ENCODE assay signal across 26 cellular contexts in genomic region chr6:103587722-103588121, GRCh38.
DNase-seq lines count a peak whose midpoint lies in the region; ATAC-seq, FAIRE-seq and TF ChIP-seq lines count a peak whose summit lies in the region.
"Had no signal": no experiment of that assay in that cellular context is flagged by ENCODE, and none has a peak within 500 bp of the region (broad histone marks: within the 10 kb centered on the region; RNA-seq: fewer than 3 reads in every experiment).

No MANE protein-coding gene starts in this region.

- TF ChIP-seq POLR2A in HepG2 (IDR thresholded peaks at IDR 0.05; ENCODE audit: insufficient read depth in 1 of 2, low read depth in 2 of 2, low read length in 2 of 2) = no peak
- TF ChIP-seq POLR2A in right lobe of liver (IDR thresholded peaks at IDR 0.05) = no peak
- no peak for TF ChIP-seq POLR2A in IMR-90 (IDR thresholded peaks at IDR 0.05; ENCODE audit: low read depth, low read length)

- POLR2A ChIA-PET in HepG2 (lab: Yijun Ruan, JAX) (no interaction called here), IMR-90 (lab: Charles Lee; ENCODE audit: unreplicated experiment) (no interaction called here)
- POLR2A ChIA-PET in activated CD4-positive, alpha-beta T cell treated with anti-CD3 and anti-CD28 coated beads, Interleukin-2, amount 10 ng/mL, durations not matched to agents 7 days and 5 days (lab: Charles Lee) = no interaction called here

- H3K27ac Mint-ChIP-seq in activated naive CD8-positive, alpha-beta T cell treated with anti-CD3 and anti-CD28 coated beads, Interleukin-2, amount 50 U/mL, for 24 hours = no peak overlapping the region
- H3K27ac Mint-ChIP-seq in activated CD4-positive, alpha-beta T cell treated with anti-CD3 and anti-CD28 coated beads, Interleukin-2, amount 10 ng/mL, durations not matched to agents 7 days and 5 days = no peak overlapping the region
- H3K27ac Mint-ChIP-seq: CD14-positive monocyte; CD4-positive, alpha-beta memory T cell; CD4-positive, CD25-positive, alpha-beta regulatory T cell; CD8-positive, alpha-beta memory T cell had no signal

- H3K9me3 ChIP-seq in HepG2 (ENCODE audit: low read length) (no peaks in the 10 kb centered on the region), right lobe of liver (no peaks in the 10 kb centered on the region), IMR-90 (ENCODE audit: control insufficient read depth, insufficient read depth, low read length) (peaks cover 3% of the 10 kb centered on the region; the same call in 1 of the 2 replicates)
- H3K9me3 ChIP-seq: BE2C, BLaER1 had no signal

- intact Hi-C loops in HepG2 (cut with micrococcal nuclease; ENCODE audit: unreplicated experiment) (no loop called here), right lobe of liver (cut with DNase I) (no loop called here), IMR-90 (cut with micrococcal nuclease) (no loop called here)

- no peak overlapping the region for H3K9ac ChIP-seq in HepG2 (ENCODE audit: insufficient read depth, low read depth, low read length)
- no peak overlapping the region for H3K9ac ChIP-seq in IMR-90 (ENCODE audit: low read depth, low read length)
- H3K9ac ChIP-seq: BLaER1 had no signal

- DNase-seq in HepG2 (ENCODE audit: low spot score) (no peak), right lobe of liver (no peak), IMR-90 (no peak), NCI-H2227 treated with DMSO at 0.1 percent for 48 hours (lab: John Stamatoyannopoulos, UW) (no peak)
- DNase-seq in activated naive CD8-positive, alpha-beta T cell treated with anti-CD3 and anti-CD28 coated beads, Interleukin-2, amount 50 U/mL, for 24 hours = no peak
- DNase-seq in activated CD4-positive, alpha-beta T cell treated with anti-CD3 and anti-CD28 coated beads, Interleukin-2, amount 10 ng/mL, durations not matched to agents 7 days and 5 days = no peak
- DNase-seq: ACHN; BE2C; C1 segment of cervical spinal cord; CD4-positive, alpha-beta memory T cell; CD4-positive, CD25-positive, alpha-beta regulatory T cell; CD8-positive, alpha-beta memory T cell; COR-L47; DMS 273 treated with DMSO at 0.1 percent for 48 hours; DMS153; DMS53; DMS79; DND-41; EL; GF-D8 had no signal

- H4K20me1 ChIP-seq in HepG2 (ENCODE audit: insufficient read depth, low read length) = no peaks in the 10 kb centered on the region
- no peaks in the 10 kb centered on the region for H4K20me1 ChIP-seq in IMR-90 (ENCODE audit: insufficient read depth, low read length)
- H4K20me1 ChIP-seq: BLaER1 had no signal

- H3K79me2 ChIP-seq in HepG2 (ENCODE audit: insufficient read depth, low read length) = no peaks in the 10 kb centered on the region

- H2AFZ ChIP-seq in HepG2 (ENCODE audit: low read length) (no peak overlapping the region), IMR-90 (replicated peaks; ENCODE audit: low read length, poor library complexity) (no peak overlapping the region)

- no peak overlapping the region for H2BK15ac ChIP-seq in IMR-90 (ENCODE audit: low read depth, low read length)

- H3K18ac ChIP-seq in IMR-90 (ENCODE audit: low read depth, low read length) = no peak overlapping the region

- no peak overlapping the region for H2BK20ac ChIP-seq in IMR-90 (ENCODE audit: low read depth, low read length)

- H3K4me2 ChIP-seq in HepG2 (ENCODE audit: low read depth, low read length) = no peak overlapping the region
- no peak overlapping the region for H3K4me2 ChIP-seq in IMR-90 (ENCODE audit: low read depth, low read length)
- H3K4me2 ChIP-seq: BLaER1 had no signal

- H3K9me3 Mint-ChIP-seq in activated naive CD8-positive, alpha-beta T cell treated with anti-CD3 and anti-CD28 coated beads, Interleukin-2, amount 50 U/mL, for 24 hours = peaks cover 15% of the 10 kb centered on the region
- peaks cover 6% of the 10 kb centered on the region for H3K9me3 Mint-ChIP-seq in activated CD4-positive, alpha-beta T cell treated with anti-CD3 and anti-CD28 coated beads, Interleukin-2, amount 10 ng/mL, durations not matched to agents 7 days and 5 days

- WGBS in HepG2 (ENCODE audit: low lambda C conversion rate) = 37% methylated on average over 3 of the region's 3 CpGs
- 55% methylated on average over 3 of the region's 3 CpGs for WGBS in right lobe of liver (ENCODE audit: insufficient coverage, low coverage, low lambda C conversion rate, missing lambda C conversion rate)
- WGBS in IMR-90 (ENCODE audit: extremely low coverage in 2 of 2, insufficient read length in 1 of 2), 2 experiments = no CpG with 5 or more reads among the region's 3 CpGs

- no peaks in the 10 kb centered on the region for H3K36me3 Mint-ChIP-seq in activated naive CD8-positive, alpha-beta T cell treated with anti-CD3 and anti-CD28 coated beads, Interleukin-2, amount 50 U/mL, for 24 hours (ENCODE audit: low read depth)
- no peaks in the 10 kb centered on the region for H3K36me3 Mint-ChIP-seq in activated CD4-positive, alpha-beta T cell treated with anti-CD3 and anti-CD28 coated beads, Interleukin-2, amount 10 ng/mL, durations not matched to agents 7 days and 5 days (ENCODE audit: low read depth)
- H3K36me3 Mint-ChIP-seq: CD14-positive monocyte; CD4-positive, alpha-beta memory T cell; CD4-positive, CD25-positive, alpha-beta regulatory T cell; CD8-positive, alpha-beta memory T cell had no signal

- BruUV-seq in HepG2 (replicated peaks; lab: Mats Ljungman, UMichigan) (no TSS peak), IMR-90 (replicated peaks; lab: Mats Ljungman, UMichigan) (no TSS peak)

- no peak overlapping the region for H2BK5ac ChIP-seq in IMR-90 (ENCODE audit: low read depth, low read length, poor library complexity, severe bottlenecking)

- in situ Hi-C loops in HepG2 (cut with HindIII; ENCODE audit: extremely low pct_ligation_motif_present, low pct_unique_long_range_greater_than_20kb) (no loop called here), IMR-90 (cut with MboI; ENCODE audit: low sequenced_read_pairs) (no loop called here)

- H3K4me1 ChIP-seq in HepG2 (ENCODE audit: insufficient read depth, low read length) (no peaks in the 10 kb centered on the region), right lobe of liver (no peaks in the 10 kb centered on the region), IMR-90 (ENCODE audit: control insufficient read depth, insufficient read depth, low read length) (no peaks in the 10 kb centered on the region)
- H3K4me1 ChIP-seq: BE2C, BLaER1 had no signal

- no peak overlapping the region for H4K5ac ChIP-seq in IMR-90 (ENCODE audit: low read depth, low read length)

- no peak overlapping the region for H3K56ac ChIP-seq in IMR-90 (ENCODE audit: extremely low read depth, insufficient read depth, low read length)

- no peaks in the 10 kb centered on the region for H3K79me1 ChIP-seq in IMR-90 (ENCODE audit: low read depth in 1 of 2, low read length in 2 of 2)

- H3K23ac ChIP-seq in IMR-90 (ENCODE audit: low read depth, low read length) = no peak overlapping the region

- H3K27ac ChIP-seq in HepG2 (ENCODE audit: extremely low read length, insufficient read depth, low read length) (no peak overlapping the region), right lobe of liver (no peak overlapping the region), IMR-90 (ENCODE audit: insufficient read depth, low read length) (no peak overlapping the region)
- H3K27ac ChIP-seq: 22Rv1, BLaER1 had no signal

- dilution Hi-C loops in IMR-90 (cut with HindIII; ENCODE audit: low sequenced_read_pairs, unreplicated experiment) = no loop called here

- no peak overlapping the region for H2BK120ac ChIP-seq in IMR-90 (ENCODE audit: low read depth, low read length)

- FAIRE-seq in HepG2 (lab: Jason Lieb, UNC) = no peak
- FAIRE-seq in endometrium (lab: Jason Lieb, UNC) = peak; percentile 21
- FAIRE-seq: GM12891, GM19239 had no signal

- no peak overlapping the region for H3K4ac ChIP-seq in IMR-90 (ENCODE audit: low read depth, low read length)

- CTCF ChIA-PET in HepG2 (lab: Yijun Ruan, JAX; ENCODE audit: low intra/inter-chr PET ratio, low total read pairs) (no interaction called here), IMR-90 (lab: Yijun Ruan, JAX) (no interaction called here)
- CTCF ChIA-PET in activated CD4-positive, alpha-beta T cell treated with anti-CD3 and anti-CD28 coated beads, Interleukin-2, amount 10 ng/mL, durations not matched to agents 7 days and 5 days (lab: Charles Lee) = no interaction called here

- no peak overlapping the region for H3K4me3 Mint-ChIP-seq in activated naive CD8-positive, alpha-beta T cell treated with anti-CD3 and anti-CD28 coated beads, Interleukin-2, amount 50 U/mL, for 24 hours
- no peak overlapping the region for H3K4me3 Mint-ChIP-seq in activated CD4-positive, alpha-beta T cell treated with anti-CD3 and anti-CD28 coated beads, Interleukin-2, amount 10 ng/mL, durations not matched to agents 7 days and 5 days
- H3K4me3 Mint-ChIP-seq: CD14-positive monocyte; CD4-positive, alpha-beta memory T cell; CD4-positive, CD25-positive, alpha-beta regulatory T cell; CD8-positive, alpha-beta memory T cell had no signal

- no peak overlapping the region for H2AK5ac ChIP-seq in IMR-90 (ENCODE audit: low read depth, low read length)

- no peak for TF ChIP-seq RAD21 in HepG2 (CRISPR knock-in tag; IDR thresholded peaks at IDR 0.05)
- no peak for TF ChIP-seq RAD21 in IMR-90 (IDR thresholded peaks at IDR 0.05; ENCODE audit: low read length)

- H3K27me3 Mint-ChIP-seq in activated naive CD8-positive, alpha-beta T cell treated with anti-CD3 and anti-CD28 coated beads, Interleukin-2, amount 50 U/mL, for 24 hours = no peaks in the 10 kb centered on the region
- no peaks in the 10 kb centered on the region for H3K27me3 Mint-ChIP-seq in activated CD4-positive, alpha-beta T cell treated with anti-CD3 and anti-CD28 coated beads, Interleukin-2, amount 10 ng/mL, durations not matched to agents 7 days and 5 days
- H3K27me3 Mint-ChIP-seq: CD4-positive, alpha-beta memory T cell; CD4-positive, CD25-positive, alpha-beta regulatory T cell; CD8-positive, alpha-beta memory T cell had no signal

- H3K4me1 Mint-ChIP-seq in activated naive CD8-positive, alpha-beta T cell treated with anti-CD3 and anti-CD28 coated beads, Interleukin-2, amount 50 U/mL, for 24 hours = no peaks in the 10 kb centered on the region
- H3K4me1 Mint-ChIP-seq in activated CD4-positive, alpha-beta T cell treated with anti-CD3 and anti-CD28 coated beads, Interleukin-2, amount 10 ng/mL, durations not matched to agents 7 days and 5 days = no peaks in the 10 kb centered on the region
- H3K4me1 Mint-ChIP-seq: CD14-positive monocyte; CD4-positive, alpha-beta memory T cell; CD4-positive, CD25-positive, alpha-beta regulatory T cell; CD8-positive, alpha-beta memory T cell had no signal

- no peak overlapping the region for H4K8ac ChIP-seq in IMR-90 (ENCODE audit: low read depth in 2 of 2, low read length in 2 of 2)

- H3K27me3 ChIP-seq in HepG2 (ENCODE audit: control insufficient read depth in 1 of 2, insufficient read depth in 2 of 2, low read length in 2 of 2) = no peaks in the 10 kb centered on the region
- no peaks in the 10 kb centered on the region for H3K27me3 ChIP-seq in right lobe of liver
- H3K27me3 ChIP-seq in IMR-90 (ENCODE audit: control insufficient read depth, insufficient read depth, low read length) = no peaks in the 10 kb centered on the region
- H3K27me3 ChIP-seq: BE2C, BLaER1 had no signal

- TF ChIP-seq EP300 in HepG2 (IDR thresholded peaks at IDR 0.05; ENCODE audit: low read depth in 2 of 2, low read length in 2 of 2) = no peak
- TF ChIP-seq EP300 in HepG2 (CRISPR knock-in tag; IDR thresholded peaks at IDR 0.05; ENCODE audit: borderline replicate concordance) = no peak

- no peak overlapping the region for H3K4me3 ChIP-seq in HepG2 (replicated peaks in 1 of 3; ENCODE audit: insufficient read depth in 1 of 3, low read depth in 2 of 3, low read length in 3 of 3)
- no peak overlapping the region for H3K4me3 ChIP-seq in right lobe of liver
- H3K4me3 ChIP-seq in IMR-90 (ENCODE audit: insufficient read depth, low read depth, low read length) = no peak overlapping the region
- H3K4me3 ChIP-seq: BLaER1 had no signal

- H3K36me3 ChIP-seq in HepG2 (replicated peaks in 1 of 2; ENCODE audit: control insufficient read depth in 1 of 2, insufficient read depth in 2 of 2, low read length in 2 of 2) (no peaks in the 10 kb centered on the region), right lobe of liver (no peaks in the 10 kb centered on the region), IMR-90 (ENCODE audit: control insufficient read depth, insufficient read depth, low read length) (no peaks in the 10 kb centered on the region)
- H3K36me3 ChIP-seq: BE2C, BLaER1 had no signal

- no peak overlapping the region for H2AK9ac ChIP-seq in IMR-90 (replicated peaks; ENCODE audit: low read depth, low read length, poor library complexity)

- no peak overlapping the region for H3K14ac ChIP-seq in IMR-90 (replicated peaks; ENCODE audit: low read depth, low read length)

- ATAC-seq in HepG2 = no peak
- ATAC-seq in right lobe of liver = no peak
- ATAC-seq in IMR-90 (ENCODE audit: low read depth) = no peak
- ATAC-seq in activated naive CD8-positive, alpha-beta T cell treated with anti-CD3 and anti-CD28 coated beads, Interleukin-2, amount 50 U/mL, for 24 hours = no peak

- H4K91ac ChIP-seq in IMR-90 (ENCODE audit: insufficient read depth, low read depth, low read length) = no peak overlapping the region

- TF ChIP-seq CTCF in HepG2 (CRISPR knock-in tag; IDR thresholded peaks at IDR 0.05) (no peak), right lobe of liver (IDR thresholded peaks at IDR 0.05) (no peak), IMR-90 (conservative IDR thresholded peaks at IDR 0.05; ENCODE audit: low read depth, low read length) (no peak)

- no peaks in the 10 kb centered on the region for H3K9me1 ChIP-seq in IMR-90 (ENCODE audit: insufficient read depth, low read length)
